In genomic region chr13:38159710-38160109, GRCh38 we compare ENCODE assay signal across 7 cellular contexts.
"Had no signal": no experiment of that assay in that cellular context is flagged by ENCODE, and none has a peak within 500 bp of the region (broad histone marks: within the 10 kb centered on the region; RNA-seq: fewer than 3 reads in every experiment).

No MANE protein-coding gene starts in this region.

- H3K4me3 Mint-ChIP-seq: H9 had no signal

- H3K27ac Mint-ChIP-seq: H9 had no signal

- H3K9me3 Mint-ChIP-seq: H9 had no signal

- H3K27ac ChIP-seq: GM23248 had no signal

- H3K4me3 ChIP-seq: GM23248, K562 had no signal

- H2AFZ ChIP-seq: GM23248 had no signal

- H3K4me1 Mint-ChIP-seq: H9 had no signal

- DNase-seq: GM23248, H9, HCEC 1CT, IMR-90, Karpas-422, KG1 had no signal

- H3K9ac ChIP-seq: GM23248 had no signal

- ATAC-seq: K562 had no signal
